Comparison of ENCODE assay signal across 10 cellular contexts in genomic region chr16:57998484-57998883, GRCh38. TPM values are rescaled to one million over a fixed set of nuclear protein-coding genes. Genes with fewer than 3 reads are reported as not detected.
A peak's percentile ranks its signal among the peaks of the same experiment; 100 is the strongest.
DNase-seq lines count a peak whose midpoint lies in the region; ATAC-seq, FAIRE-seq and TF ChIP-seq lines count a peak whose summit lies in the region.
"Had no signal": no experiment of that assay in that cellular context is flagged by ENCODE, and none has a peak within 500 bp of the region (broad histone marks: within the 10 kb centered on the region; RNA-seq: fewer than 3 reads in every experiment).

No MANE protein-coding gene starts in this region.

- peak overlapping the region; percentile 88 to 98 (median 90) for H3K4me3 Mint-ChIP-seq in CD4-positive, CD25-positive, alpha-beta regulatory T cell
- H3K4me3 Mint-ChIP-seq in astrocyte (ENCODE audit: unreplicated experiment): no peak overlapping the region

- H3K4me3 ChIP-seq in CD4-positive, CD25-positive, alpha-beta regulatory T cell (ENCODE audit: low read depth, low read length): peak overlapping the region; percentile 77
- H3K4me3 ChIP-seq in astrocyte (ENCODE audit: insufficient read depth, low read depth, low read length): no peak overlapping the region
- peak overlapping the region; percentile 91 to 97 for H3K4me3 ChIP-seq in neutrophil (ENCODE audit: low read depth in 1 of 2, low read length in 1 of 2)
- no peak overlapping the region for H3K4me3 ChIP-seq in WERI-Rb-1 (ENCODE audit: low read depth, low read length)

- H3K9me3 Mint-ChIP-seq in CD4-positive, CD25-positive, alpha-beta regulatory T cell: no peaks in the 10 kb centered on the region
- no peaks in the 10 kb centered on the region for H3K9me3 Mint-ChIP-seq in astrocyte (ENCODE audit: unreplicated experiment)

- DNase-seq in CD4-positive, CD25-positive, alpha-beta regulatory T cell: peak; percentile 24 to 91 (median 35)
- DNase-seq in SIG-M5 treated with dmso at 0.1 percent for 504 hours (lab: John Stamatoyannopoulos, UW; ENCODE audit: unreplicated experiment) (peak; percentile 80), astrocyte (ENCODE audit: low read depth) (peak; percentile 39), GM12891 (ENCODE audit: insufficient read length, low spot score) (no peak), WERI-Rb-1 (no peak)

- no peak overlapping the region for H3K9ac ChIP-seq in astrocyte (ENCODE audit: low read length)

- peak in 1 of 2 donors; percentile 8 for ATAC-seq in CD4-positive, CD25-positive, alpha-beta regulatory T cell (ENCODE audit: low read depth in 2 of 2)
- ATAC-seq in GM21717 (IDR thresholded peaks at IDR 0.05; ENCODE audit: unreplicated experiment): no peak
- ATAC-seq in GM19395 (IDR thresholded peaks at IDR 0.05; ENCODE audit: unreplicated experiment): no peak

- no peaks in the 10 kb centered on the region for H3K9me3 ChIP-seq in CD4-positive, CD25-positive, alpha-beta regulatory T cell (ENCODE audit: control insufficient read depth in 2 of 2, low read length in 2 of 2)
- no peaks in the 10 kb centered on the region for H3K9me3 ChIP-seq in astrocyte (ENCODE audit: insufficient read depth, low read depth, low read length)
- H3K9me3 ChIP-seq in neutrophil: no peaks in the 10 kb centered on the region
- H3K9me3 ChIP-seq in WERI-Rb-1 (ENCODE audit: severe bottlenecking): no peaks in the 10 kb centered on the region

- peak overlapping the region; percentile 90 to 94 (median 93) for H3K27ac Mint-ChIP-seq in CD4-positive, CD25-positive, alpha-beta regulatory T cell
- no peak overlapping the region for H3K27ac Mint-ChIP-seq in astrocyte (ENCODE audit: unreplicated experiment)

- peaks cover 10 to 77% (median 32%) of the 10 kb centered on the region in 4 donors for H3K4me1 Mint-ChIP-seq in CD4-positive, CD25-positive, alpha-beta regulatory T cell
- H3K4me1 Mint-ChIP-seq in astrocyte (ENCODE audit: low read depth, unreplicated experiment): peaks cover 23% of the 10 kb centered on the region

- no peaks in the 10 kb centered on the region for H3K27me3 Mint-ChIP-seq in CD4-positive, CD25-positive, alpha-beta regulatory T cell
- no peaks in the 10 kb centered on the region for H3K27me3 Mint-ChIP-seq in astrocyte (ENCODE audit: low read depth, unreplicated experiment)

- FAIRE-seq in astrocyte (lab: Jason Lieb, UNC) (no peak), GM12891 (lab: Jason Lieb, UNC) (no peak)
- FAIRE-seq: islet of Langerhans had no signal

- peak overlapping the region; percentile 83 for H3K27ac ChIP-seq in CD4-positive, CD25-positive, alpha-beta regulatory T cell (ENCODE audit: insufficient read depth, low read length, poor library complexity, severe bottlenecking)
- no peak overlapping the region for H3K27ac ChIP-seq in astrocyte (ENCODE audit: low read depth, low read length)
- peak overlapping the region; percentile 94 for H3K27ac ChIP-seq in neutrophil
- H3K27ac ChIP-seq in WERI-Rb-1: no peak overlapping the region

- TF ChIP-seq POLR2A in GM12891 (IDR thresholded peaks at IDR 0.05; ENCODE audit: low read depth, low read length): no peak

- peaks cover 67% of the 10 kb centered on the region for H3K4me1 ChIP-seq in CD4-positive, CD25-positive, alpha-beta regulatory T cell (ENCODE audit: control insufficient read depth, insufficient read depth, low read length, poor library complexity, severe bottlenecking)
- H3K4me1 ChIP-seq in astrocyte (ENCODE audit: insufficient read depth, low read length): peaks cover 26% of the 10 kb centered on the region
- H3K4me1 ChIP-seq in neutrophil (ENCODE audit: control insufficient read depth in 1 of 2, insufficient read depth in 1 of 2, low read depth in 1 of 2, low read length in 1 of 2): peaks cover 70 to 72% of the 10 kb centered on the region in 2 experiments

- H3K79me2 ChIP-seq in astrocyte (ENCODE audit: insufficient read depth, low read length): peaks cover 26% of the 10 kb centered on the region

- TF ChIP-seq CTCF in astrocyte (IDR thresholded peaks at IDR 0.05; ENCODE audit: insufficient read depth, low read depth, low read length) (no peak), neutrophil (IDR thresholded peaks at IDR 0.05) (no peak), WERI-Rb-1 (IDR thresholded peaks at IDR 0.05; ENCODE audit: low read depth, low read length) (no peak)

- H2AFZ ChIP-seq in astrocyte (ENCODE audit: low read depth, low read length): no peak overlapping the region

- H4K20me1 ChIP-seq in astrocyte (ENCODE audit: insufficient read depth, low read length): peaks cover 44% of the 10 kb centered on the region

- H3K4me2 ChIP-seq in astrocyte (ENCODE audit: low read length): peak overlapping the region; percentile 99

- H3K36me3 ChIP-seq in CD4-positive, CD25-positive, alpha-beta regulatory T cell (ENCODE audit: control insufficient read depth, insufficient read depth, low read length): peaks cover 25% of the 10 kb centered on the region
- H3K36me3 ChIP-seq in astrocyte (ENCODE audit: insufficient read depth, low read length) (peaks cover 5% of the 10 kb centered on the region), neutrophil (peaks cover 42% of the 10 kb centered on the region), WERI-Rb-1 (peaks cover 16% of the 10 kb centered on the region)

- no peaks in the 10 kb centered on the region for H3K27me3 ChIP-seq in CD4-positive, CD25-positive, alpha-beta regulatory T cell (ENCODE audit: control insufficient read depth, insufficient read depth, low read length)
- H3K27me3 ChIP-seq in astrocyte (ENCODE audit: insufficient read depth, low read length) (no peaks in the 10 kb centered on the region), neutrophil (no peaks in the 10 kb centered on the region), WERI-Rb-1 (ENCODE audit: insufficient read depth, low read depth, severe bottlenecking) (no peaks in the 10 kb centered on the region)

- H3K36me3 Mint-ChIP-seq in CD4-positive, CD25-positive, alpha-beta regulatory T cell: peaks cover 6% of the 10 kb centered on the region
- peaks cover 17% of the 10 kb centered on the region for H3K36me3 Mint-ChIP-seq in astrocyte (ENCODE audit: low read depth, unreplicated experiment)

TF ChIP-seq in GM12891, 5 proteins besides CTCF, POLR2A, EP300 and RAD21:
- TF ChIP-seq SPI1 (IDR thresholded peaks at IDR 0.05; ENCODE audit: low read depth, low read length): no peak
- no peak for TF ChIP-seq POU2F2 (IDR thresholded peaks at IDR 0.05; ENCODE audit: low read depth, low read length)
- TF ChIP-seq POLR2AphosphoS5 (IDR thresholded peaks at IDR 0.05; ENCODE audit: low read depth, low read length): no peak
- TF ChIP-seq PAX5 (IDR thresholded peaks at IDR 0.05; ENCODE audit: insufficient read depth, low read length, severe bottlenecking): no peak
- no peak for TF ChIP-seq TAF1 (IDR thresholded peaks at IDR 0.05; ENCODE audit: low read depth, low read length)

RNA-seq across cellular contexts. Expression of gene ZNF319, which starts 2.0 kb away (rescaled TPM):
- total RNA-seq in CD4-positive, CD25-positive, alpha-beta regulatory T cell: 13.2 TPM
- polyA plus RNA-seq in CD4-positive, CD25-positive, alpha-beta regulatory T cell: 1 to 10 TPM; 2.6 to 7.2 (median 5.0) TPM
- total RNA-seq in astrocyte: 11.2 and 11.5 TPM in 2 replicates
- polyA plus RNA-seq in GM12891 (2012; ENCODE audit: low read depth, missing spikeins): 3.1 TPM

RNA-seq across cellular contexts. Expression of gene USB1, which starts 2.7 kb away (rescaled TPM):
- 35.7 TPM for total RNA-seq in CD4-positive, CD25-positive, alpha-beta regulatory T cell
- polyA plus RNA-seq in CD4-positive, CD25-positive, alpha-beta regulatory T cell: 10 to 100 TPM; 29.3 to 46.8 (median 37.1) TPM
- 91.3 and 100.0 TPM in 2 replicates for total RNA-seq in astrocyte
- polyA plus RNA-seq in GM12891 (2012; ENCODE audit: low read depth, missing spikeins): 23.0 TPM

RNA-seq across cellular contexts. Expression of gene MMP15, which starts 27.1 kb away (rescaled TPM):
- total RNA-seq in CD4-positive, CD25-positive, alpha-beta regulatory T cell: 0.27 TPM
- under 1 TPM in 2 of 4 donors, not detected in 2; 0.03 to 0.11 TPM for polyA plus RNA-seq in CD4-positive, CD25-positive, alpha-beta regulatory T cell
- total RNA-seq in astrocyte: 14.8 and 15.4 TPM in 2 replicates
- 0.03 TPM for polyA plus RNA-seq in GM12891 (2012; ENCODE audit: low read depth, missing spikeins)

RNA-seq across cellular contexts. Expression of gene CNGB1, which starts 27.6 kb away (rescaled TPM):
- total RNA-seq in CD4-positive, CD25-positive, alpha-beta regulatory T cell: not detected
- not detected for polyA plus RNA-seq in CD4-positive, CD25-positive, alpha-beta regulatory T cell
- total RNA-seq in astrocyte: not detected in 2 replicates
- polyA plus RNA-seq in GM12891 (2012; ENCODE audit: low read depth, missing spikeins): not detected
- total RNA-seq: T-helper 2 cell treated with Interferon-gamma antibody and Interleukin-4, amounts not matched to agents 100 ng/mL and 5 ng/mL, for 36 hours had no signal

Comparison
In these comparisons a context has a peak if more than half of its experiments do, and no peak if none do; other contexts are left out.
1. DNase-seq: peak in CD4-positive, CD25-positive, alpha-beta regulatory T cell (3 of 3), SIG-M5 treated with dmso at 0.1 percent for 504 hours (single experiment) and astrocyte (single experiment); none in GM12891 (single experiment) and WERI-Rb-1 (single experiment).
2. H3K27ac ChIP-seq: peak in CD4-positive, CD25-positive, alpha-beta regulatory T cell (single experiment) and neutrophil (single experiment); none in astrocyte (single experiment) and WERI-Rb-1 (single experiment).
3. H3K4me3 ChIP-seq: peak in CD4-positive, CD25-positive, alpha-beta regulatory T cell (single experiment) and neutrophil (2 of 2); none in astrocyte (single experiment) and WERI-Rb-1 (single experiment).
4. RNA of gene MMP15, which starts 27.1 kb away (total RNA-seq): 14.8 to 15.4 TPM in astrocyte; 0.27 TPM in CD4-positive, CD25-positive, alpha-beta regulatory T cell (single experiment); every median in the first group is over 10 times any median in the second.